ENCODE assay signal across 8 cellular contexts in the genomic region with DNA sequence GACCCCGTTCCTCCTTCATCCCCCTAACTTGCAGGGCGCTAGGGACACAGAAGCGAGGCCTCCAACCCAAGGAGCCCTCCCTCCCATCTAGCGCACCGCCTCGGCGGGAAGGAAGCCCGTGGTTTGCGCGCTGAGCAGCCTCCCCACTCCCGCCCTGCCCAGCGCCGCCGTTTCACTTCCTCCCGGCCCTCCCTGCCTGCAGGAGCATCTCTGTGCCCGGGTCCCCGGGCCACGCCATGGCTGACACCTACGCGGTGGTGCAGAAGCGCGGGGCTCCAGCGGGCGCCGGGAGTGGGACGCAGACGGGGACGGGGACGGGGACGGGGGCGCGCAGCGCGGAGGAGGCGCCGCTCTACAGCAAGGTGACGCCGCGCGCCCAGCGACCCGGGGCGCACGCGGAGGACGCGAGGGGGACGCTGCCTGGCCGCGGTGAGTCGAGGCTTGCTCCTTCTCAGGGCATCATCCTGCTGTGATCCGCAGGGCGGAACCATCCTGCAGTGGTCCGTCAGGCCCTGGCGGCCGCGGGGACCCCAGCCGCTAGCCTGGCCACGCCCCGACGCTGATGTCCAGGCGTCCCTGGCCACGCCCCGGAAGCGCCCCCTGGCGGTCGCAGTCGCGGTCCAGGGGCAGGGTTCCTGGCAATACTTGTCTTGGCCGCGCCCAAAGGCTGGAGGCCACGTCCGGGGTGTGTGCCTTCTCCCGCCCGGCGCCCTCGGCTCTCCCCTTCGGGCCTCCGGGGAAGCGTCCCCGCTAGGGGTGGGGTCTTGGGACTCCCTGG. TPM values are rescaled to one million over a fixed set of nuclear protein-coding genes. Genes with fewer than 3 reads are reported as not detected.
DNase-seq lines count a peak whose midpoint lies in the region; ATAC-seq and TF ChIP-seq lines count a peak whose summit lies in the region.

No MANE protein-coding gene starts in this region.

- peak; percentile 88 for TF ChIP-seq CTCF in DOHH2 (IDR thresholded peaks at IDR 0.05; ENCODE audit: low read depth, low read length, poor library complexity, severe bottlenecking)
- peak; percentile 68 for TF ChIP-seq CTCF in osteoblast (IDR thresholded peaks at IDR 0.05; ENCODE audit: extremely low read depth, low read depth, low read length)

- peaks cover 10% of the 10 kb centered on the region for H3K27me3 Mint-ChIP-seq in activated naive CD4-positive, alpha-beta T cell treated with anti-CD3 and anti-CD28 coated beads, Interleukin-2, amount 10 ng/mL, durations not matched to agents 7 days and 5 days

- under 1% methylated on average over 81 of the region's 81 CpGs for WGBS in HUES64
- 1% methylated on average over 81 of the region's 81 CpGs for WGBS in thymus

- peaks cover 50% of the 10 kb centered on the region for H3K36me3 Mint-ChIP-seq in activated naive CD4-positive, alpha-beta T cell treated with anti-CD3 and anti-CD28 coated beads, Interleukin-2, amount 10 ng/mL, durations not matched to agents 7 days and 5 days

- H3K27ac ChIP-seq in DOHH2 (ENCODE audit: low read depth, low read length) = peak overlapping the region; percentile 99
- H3K27ac ChIP-seq in HUES64 (ENCODE audit: low read depth, low read length) = peak overlapping the region; percentile 40; the same call in 1 of the 2 replicates
- peak overlapping the region; percentile 70 for H3K27ac ChIP-seq in SJCRH30
- H3K27ac ChIP-seq in osteoblast (ENCODE audit: low read depth, low read length) = peak overlapping the region; percentile 67
- H3K27ac ChIP-seq in thymus (ENCODE audit: low read depth) = peak overlapping the region; percentile 81

- H4K20me1 ChIP-seq in DOHH2 (ENCODE audit: control insufficient read depth, insufficient read depth, low read depth, low read length) (no peaks in the 10 kb centered on the region), osteoblast (ENCODE audit: insufficient read depth, low read length) (peaks cover 23% of the 10 kb centered on the region)

- CTCF ChIA-PET in activated naive CD4-positive, alpha-beta T cell treated with anti-CD3 and anti-CD28 coated beads, Interleukin-2, amount 10 ng/mL, durations not matched to agents 7 days and 5 days (lab: Charles Lee) = interaction anchor here (0.9 to 2.3 kb wide), 5 partner anchors 9 to 38 kb away, joined by 3 to 17 read pairs (median 4); a partner anchor contains a TSS

- no peaks in the 10 kb centered on the region for H3K27me3 ChIP-seq in DOHH2 (ENCODE audit: control insufficient read depth, low read length)
- 0 out of 2 replicates have a peak, but pooled peaks cover 2% of the 10 kb centered on the region for H3K27me3 ChIP-seq in HUES64 (ENCODE audit: insufficient read depth, low read length)
- H3K27me3 ChIP-seq in SJCRH30 = no peaks in the 10 kb centered on the region
- H3K27me3 ChIP-seq in osteoblast (ENCODE audit: insufficient read depth, low read length) = no peaks in the 10 kb centered on the region
- no peaks in the 10 kb centered on the region for H3K27me3 ChIP-seq in thymus (ENCODE audit: control insufficient read depth, insufficient read depth)

- peak; percentile 90 to 91 for DNase-seq in SJCRH30
- DNase-seq in activated naive CD4-positive, alpha-beta T cell treated with anti-CD3 and anti-CD28 coated beads, Interleukin-2, amount 10 ng/mL, durations not matched to agents 7 days and 5 days = peak; percentile 84
- DNase-seq in glomerular visceral epithelial cell (ENCODE audit: extremely low spot score) = peak; percentile 92
- DNase-seq in osteoblast (ENCODE audit: insufficient read length, low spot score, missing footprints) = peak; percentile 98

- ATAC-seq in GM21526 (IDR thresholded peaks at IDR 0.05; ENCODE audit: low FRiP score, unreplicated experiment) = peak; percentile 66

- peaks cover 78% of the 10 kb centered on the region for H3K4me1 ChIP-seq in DOHH2 (ENCODE audit: control insufficient read depth, low read length)
- peaks cover 21% of the 10 kb centered on the region for H3K4me1 ChIP-seq in HUES64 (ENCODE audit: insufficient read depth, low read length)
- no peaks in the 10 kb centered on the region; the same call in 1 of the 2 replicates for H3K4me1 ChIP-seq in SJCRH30
- peaks cover 23% of the 10 kb centered on the region for H3K4me1 ChIP-seq in osteoblast (ENCODE audit: insufficient read depth, low read length)
- H3K4me1 ChIP-seq in thymus (ENCODE audit: control insufficient read depth, insufficient read depth, low read length) = peaks cover 14% of the 10 kb centered on the region

- H3F3A ChIP-seq in DOHH2 (ENCODE audit: control insufficient read depth, insufficient read depth) = peaks cover 71% of the 10 kb centered on the region

- peaks cover 90% of the 10 kb centered on the region for H3K79me2 ChIP-seq in DOHH2 (ENCODE audit: control insufficient read depth, low read length)
- peaks cover 51% of the 10 kb centered on the region for H3K79me2 ChIP-seq in osteoblast (ENCODE audit: insufficient read depth, low read length)

- H3K4me1 Mint-ChIP-seq in activated naive CD4-positive, alpha-beta T cell treated with anti-CD3 and anti-CD28 coated beads, Interleukin-2, amount 10 ng/mL, durations not matched to agents 7 days and 5 days = peaks cover 71% of the 10 kb centered on the region

- H3K9me3 ChIP-seq in DOHH2 (ENCODE audit: control insufficient read depth, insufficient read depth, low read length) (no peaks in the 10 kb centered on the region), HUES64 (ENCODE audit: insufficient read depth, low read depth, low read length) (no peaks in the 10 kb centered on the region), SJCRH30 (replicated peaks) (no peaks in the 10 kb centered on the region), osteoblast (ENCODE audit: low read depth, low read length) (no peaks in the 10 kb centered on the region), thymus (ENCODE audit: control insufficient read depth) (no peaks in the 10 kb centered on the region)

- peak overlapping the region; percentile 96 for H3K4me3 Mint-ChIP-seq in activated naive CD4-positive, alpha-beta T cell treated with anti-CD3 and anti-CD28 coated beads, Interleukin-2, amount 10 ng/mL, durations not matched to agents 7 days and 5 days

- H3K4me2 ChIP-seq in DOHH2 (ENCODE audit: low read length) (peak overlapping the region; percentile 97), osteoblast (ENCODE audit: insufficient read depth, low read length) (peak overlapping the region; percentile 98)

- H3K4me3 ChIP-seq in DOHH2 (ENCODE audit: low read length) (peak overlapping the region; percentile 96), HUES64 (ENCODE audit: low read length) (peak overlapping the region; percentile 80), SJCRH30 (peak overlapping the region; percentile 74), osteoblast (ENCODE audit: insufficient read depth, low read length) (peak overlapping the region; percentile 97), thymus (ENCODE audit: low read length) (peak overlapping the region; percentile 74)

- peak overlapping the region; percentile 97 for H3K27ac Mint-ChIP-seq in activated naive CD4-positive, alpha-beta T cell treated with anti-CD3 and anti-CD28 coated beads, Interleukin-2, amount 10 ng/mL, durations not matched to agents 7 days and 5 days

- peak overlapping the region; percentile 98 for H2AFZ ChIP-seq in osteoblast (ENCODE audit: low read length)

- H3K9me2 ChIP-seq in DOHH2 (replicated peaks; ENCODE audit: control insufficient read depth, low read length) = no peaks in the 10 kb centered on the region

- H3K9me3 Mint-ChIP-seq in activated naive CD4-positive, alpha-beta T cell treated with anti-CD3 and anti-CD28 coated beads, Interleukin-2, amount 10 ng/mL, durations not matched to agents 7 days and 5 days = peaks cover 2% of the 10 kb centered on the region

- H3K9ac ChIP-seq in HUES64 (ENCODE audit: low read depth, low read length) = peak overlapping the region; percentile 82

- H3K36me3 ChIP-seq in DOHH2 (ENCODE audit: control insufficient read depth, low read length) = peaks cover 93% of the 10 kb centered on the region
- H3K36me3 ChIP-seq in HUES64 (ENCODE audit: insufficient read depth, low read length) = peaks cover 5% of the 10 kb centered on the region; the same call in 1 of the 2 replicates
- H3K36me3 ChIP-seq in SJCRH30 = no peaks in the 10 kb centered on the region
- H3K36me3 ChIP-seq in osteoblast (ENCODE audit: insufficient read depth, low read length) = peaks cover 17% of the 10 kb centered on the region
- H3K36me3 ChIP-seq in thymus (ENCODE audit: control insufficient read depth, insufficient read depth) = peaks cover 3% of the 10 kb centered on the region

RNA-seq across cellular contexts. Expression of a gene that starts 16.4 kb away (rescaled TPM):
- 5.7 TPM for polyA plus RNA-seq in HUES64 (2013, experiment 1 of 2)
- polyA plus RNA-seq in HUES64 (2013, experiment 2 of 2) = 9.7 TPM
- 15.4 and 18.6 TPM in 2 replicates for total RNA-seq in SJCRH30 (2014; rRNA removed; shearing (Covaris generic))
- total RNA-seq in osteoblast = 28.6 and 29.0 TPM in 2 replicates
- 29.3 TPM for polyA plus RNA-seq in thymus

RNA-seq across cellular contexts. Expression of a gene that starts 29.5 kb away (rescaled TPM):
- polyA plus RNA-seq in HUES64 (2013, experiment 1 of 2) = 70.9 TPM
- 74.4 TPM for polyA plus RNA-seq in HUES64 (2013, experiment 2 of 2)
- 74.0 and 77.6 TPM in 2 replicates for total RNA-seq in SJCRH30 (2014; rRNA removed; shearing (Covaris generic))
- total RNA-seq in osteoblast = 54.8 and 55.7 TPM in 2 replicates
- 47.4 TPM for polyA plus RNA-seq in thymus

Comparison
In these comparisons a context has a peak if more than half of its experiments do, and no peak if none do; other contexts are left out.
1. Peak in every context shown above with its lines: DNase-seq, ATAC-seq, H3K4me3 ChIP-seq and H3K27ac ChIP-seq.
2. H3K27ac ChIP-seq: peak in every context shown above with its lines; median percentile 99 in DOHH2; 81 in thymus; 70 in SJCRH30; 67 in osteoblast; 40 in HUES64.